30 cellular contexts compared by ENCODE assay signal in the genomic region with DNA sequence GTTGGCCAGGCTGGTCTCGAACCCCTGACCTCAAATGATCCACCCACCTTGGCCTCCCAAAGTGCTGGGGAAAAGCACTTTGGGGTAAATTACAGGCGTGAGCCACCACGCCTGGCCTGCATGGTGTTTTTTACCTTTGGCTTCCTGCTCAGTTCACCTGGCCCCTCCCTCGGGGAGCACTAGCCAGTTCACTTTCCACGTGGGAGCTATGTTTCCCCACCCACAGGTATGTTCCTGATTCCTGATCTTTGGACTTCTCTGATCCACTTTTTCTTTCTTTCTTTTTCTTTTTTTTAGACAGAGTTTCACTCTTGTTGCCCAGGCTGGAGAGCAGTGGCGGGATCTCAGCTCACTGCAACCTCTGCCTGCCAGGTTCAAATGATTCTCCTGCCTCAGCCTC. TPM values are rescaled to one million over a fixed set of nuclear protein-coding genes. Genes with fewer than 3 reads are reported as not detected.
A peak's percentile ranks its signal among the peaks of the same experiment; 100 is the strongest.
DNase-seq lines count a peak whose midpoint lies in the region; ATAC-seq, FAIRE-seq and TF ChIP-seq lines count a peak whose summit lies in the region.
"Had no signal": no experiment of that assay in that cellular context is flagged by ENCODE, and none has a peak within 500 bp of the region (broad histone marks: within the 10 kb centered on the region; RNA-seq: fewer than 3 reads in every experiment).

No MANE protein-coding gene starts in this region.

- H3K27me3 ChIP-seq in right lobe of liver (no peaks in the 10 kb centered on the region), pancreas (no peaks in the 10 kb centered on the region), WERI-Rb-1 (ENCODE audit: insufficient read depth, low read depth, severe bottlenecking) (no peaks in the 10 kb centered on the region)

- H3K27ac ChIP-seq in right lobe of liver (peak overlapping the region in 2 of 3 donors; percentile 57 to 82), pancreas (peak overlapping the region in 2 of 4 donors; percentile 62 to 63), WERI-Rb-1 (no peak overlapping the region)
- H3K27ac ChIP-seq: HL-60, SK-N-MC had no signal

- TF ChIP-seq CTCF in right lobe of liver (IDR thresholded peaks at IDR 0.05) (no peak), pancreas (IDR thresholded peaks at IDR 0.05) (no peak), WERI-Rb-1 (IDR thresholded peaks at IDR 0.05; ENCODE audit: low read depth, low read length) (no peak)

- no peak for TF ChIP-seq POLR2A in right lobe of liver (IDR thresholded peaks at IDR 0.05)

- H3K36me3 ChIP-seq in right lobe of liver (no peaks in the 10 kb centered on the region), pancreas (no peaks in the 10 kb centered on the region), WERI-Rb-1 (peaks cover 22% of the 10 kb centered on the region)

- 22% methylated on average over 3 of the region's 6 CpGs for WGBS in right lobe of liver (ENCODE audit: insufficient coverage, low coverage, low lambda C conversion rate, missing lambda C conversion rate)
- WGBS in pancreas, 2 donors, result 42 to 44% methylated on average over 6 of the region's 6 CpGs

- DNase-seq in right lobe of liver, result peak; percentile 65 to 85 (median 78)
- DNase-seq in pancreas, result peak in 5 of 6 donors; percentile 44 to 56 (median 49)
- DNase-seq in WERI-Rb-1, result no peak
- DNase-seq in sciatic nerve (ENCODE audit: low spot score), result no peak
- DNase-seq in stimulated activated CD8-positive, alpha-beta memory T cell treated with anti-CD3 and anti-CD28 coated beads, Interleukin-4, amount 100 ng/mL, for 48 hours, result no peak
- DNase-seq: C1 segment of cervical spinal cord; CD4-positive, alpha-beta memory T cell; COR-L47; DMS 273 treated with DMSO at 0.1 percent for 48 hours; DMS79; EL; GDM1; HCEC 1CT; Karpas-422; NCI-H1092 treated with DMSO at 0.1 percent for 48 hours; NCI-H1436; NCI-H187; NCI-H2081 treated with DMSO at 0.1 percent for 48 hours; NCI-H2171; NCI-H226; NCI-H510A; NCI-H69; SHP77 treated with DMSO at 0.1 percent for 48 hours had no signal

- H3K9me3 ChIP-seq in right lobe of liver (no peaks in the 10 kb centered on the region), pancreas (no peaks in the 10 kb centered on the region), WERI-Rb-1 (ENCODE audit: severe bottlenecking) (no peaks in the 10 kb centered on the region)

- intact Hi-C loops in right lobe of liver (cut with DNase I), result no loop called here
- intact Hi-C loops in pancreas (cut with DNase I), result no loop called here
- intact Hi-C loops in sciatic nerve (cut with DNase I), result no loop called here

- no peak for FAIRE-seq in pancreas (lab: Jason Lieb, UNC)
- FAIRE-seq: GM12878, H1 had no signal

- no peak overlapping the region for H3K4me3 ChIP-seq in right lobe of liver
- no peak overlapping the region for H3K4me3 ChIP-seq in pancreas
- H3K4me3 ChIP-seq in WERI-Rb-1 (ENCODE audit: low read depth, low read length), result no peak overlapping the region
- H3K4me3 ChIP-seq: GM12878, SK-N-MC had no signal

- ATAC-seq in esophagus mucosa (peak; percentile 54), right lobe of liver (peak; percentile 94 to 95 (median 95)), pancreas (peak; percentile 75 to 88 (median 80)), GM21529 (IDR thresholded peaks at IDR 0.05; ENCODE audit: unreplicated experiment) (no peak), sciatic nerve (no peak)
- ATAC-seq: GM12878, Panc1 had no signal

- peaks cover 0 to 3% (median 0%) of the 10 kb centered on the region in 4 donors for H3K4me1 ChIP-seq in right lobe of liver
- H3K4me1 ChIP-seq in pancreas, result peaks cover 0 to 4% (median 0%) of the 10 kb centered on the region in 3 donors

RNA-seq across cellular contexts. Expression of a gene that starts 15.8 kb away (rescaled TPM):
- total RNA-seq in esophagus mucosa, result 46.0 TPM
- total RNA-seq in right lobe of liver, result 10 to 100 TPM; 15.1 to 21.6 (median 19.0) TPM
- 10 to 100 TPM; 19.8 to 52.1 (median 25.3) TPM for total RNA-seq in pancreas
- polyA plus RNA-seq in pancreas, result 10 to 100 TPM; 14.7 to 27.9 TPM
- 70.7 TPM for total RNA-seq in sciatic nerve
- total RNA-seq: CD4-positive, alpha-beta memory T cell had no signal
- polyA plus RNA-seq: CD4-positive, alpha-beta memory T cell had no signal

Comparison
In these comparisons a context has a peak if more than half of its experiments do, and no peak if none do; other contexts are left out.
1. ATAC-seq: peak in esophagus mucosa (single experiment), right lobe of liver (4 of 4) and pancreas (4 of 4); none in GM21529 (single experiment) and sciatic nerve (single experiment).
2. DNase-seq: peak in right lobe of liver (3 of 3) and pancreas (5 of 6); none in WERI-Rb-1 (single experiment), sciatic nerve (single experiment) and stimulated activated CD8-positive, alpha-beta memory T cell treated with anti-CD3 and anti-CD28 coated beads, Interleukin-4, amount 100 ng/mL, for 48 hours (single experiment).